In the genomic region with DNA sequence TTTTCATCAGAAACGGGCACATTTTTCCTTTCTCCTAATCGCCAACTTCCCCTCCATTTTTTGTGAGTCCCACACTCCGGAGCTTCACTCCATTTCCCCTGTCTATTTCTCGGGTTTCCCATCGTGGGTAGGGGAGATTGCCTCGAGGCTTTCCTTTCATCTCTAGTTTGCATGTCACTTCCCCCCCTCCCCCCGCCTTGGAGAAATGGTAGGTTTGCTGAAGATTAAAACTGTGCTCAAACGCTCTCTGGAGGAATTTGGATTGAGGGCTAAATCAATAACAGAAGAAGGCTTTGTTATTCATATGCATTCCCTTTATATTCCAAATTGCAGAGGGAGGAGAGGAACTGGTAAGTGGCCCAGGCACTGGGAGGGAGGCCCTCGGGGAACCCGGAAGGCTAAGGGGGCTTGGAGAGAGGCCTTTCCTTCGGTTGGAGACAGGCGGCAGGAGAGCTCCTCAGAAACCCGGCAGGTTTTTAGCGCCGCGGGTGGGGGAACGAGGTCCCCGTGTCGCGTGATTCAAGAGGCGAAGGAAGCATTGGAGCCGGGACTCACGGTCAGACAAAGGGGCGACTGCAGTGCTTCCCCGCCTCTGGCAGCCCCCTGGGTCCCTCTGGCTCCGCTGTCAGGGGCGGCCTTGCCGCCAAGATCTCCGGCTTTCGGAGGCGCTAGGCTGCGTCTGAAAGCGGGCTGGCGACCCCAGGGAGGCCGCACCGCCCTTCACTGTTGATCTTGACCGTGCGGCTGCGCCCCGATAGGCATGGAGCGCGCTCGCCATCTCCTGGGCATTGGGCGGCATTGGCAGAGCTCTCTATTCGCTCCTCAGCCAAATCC, we compare ENCODE assay signal across 1 cellular context.
TF ChIP-seq lines count a peak whose summit lies in the region.

No MANE protein-coding gene starts in this region.

TF ChIP-seq in HEK293, 187 proteins besides CTCF, POLR2A, EP300 and RAD21 (continued from another document and continues in another):
- TF ChIP-seq, protein P1, sequence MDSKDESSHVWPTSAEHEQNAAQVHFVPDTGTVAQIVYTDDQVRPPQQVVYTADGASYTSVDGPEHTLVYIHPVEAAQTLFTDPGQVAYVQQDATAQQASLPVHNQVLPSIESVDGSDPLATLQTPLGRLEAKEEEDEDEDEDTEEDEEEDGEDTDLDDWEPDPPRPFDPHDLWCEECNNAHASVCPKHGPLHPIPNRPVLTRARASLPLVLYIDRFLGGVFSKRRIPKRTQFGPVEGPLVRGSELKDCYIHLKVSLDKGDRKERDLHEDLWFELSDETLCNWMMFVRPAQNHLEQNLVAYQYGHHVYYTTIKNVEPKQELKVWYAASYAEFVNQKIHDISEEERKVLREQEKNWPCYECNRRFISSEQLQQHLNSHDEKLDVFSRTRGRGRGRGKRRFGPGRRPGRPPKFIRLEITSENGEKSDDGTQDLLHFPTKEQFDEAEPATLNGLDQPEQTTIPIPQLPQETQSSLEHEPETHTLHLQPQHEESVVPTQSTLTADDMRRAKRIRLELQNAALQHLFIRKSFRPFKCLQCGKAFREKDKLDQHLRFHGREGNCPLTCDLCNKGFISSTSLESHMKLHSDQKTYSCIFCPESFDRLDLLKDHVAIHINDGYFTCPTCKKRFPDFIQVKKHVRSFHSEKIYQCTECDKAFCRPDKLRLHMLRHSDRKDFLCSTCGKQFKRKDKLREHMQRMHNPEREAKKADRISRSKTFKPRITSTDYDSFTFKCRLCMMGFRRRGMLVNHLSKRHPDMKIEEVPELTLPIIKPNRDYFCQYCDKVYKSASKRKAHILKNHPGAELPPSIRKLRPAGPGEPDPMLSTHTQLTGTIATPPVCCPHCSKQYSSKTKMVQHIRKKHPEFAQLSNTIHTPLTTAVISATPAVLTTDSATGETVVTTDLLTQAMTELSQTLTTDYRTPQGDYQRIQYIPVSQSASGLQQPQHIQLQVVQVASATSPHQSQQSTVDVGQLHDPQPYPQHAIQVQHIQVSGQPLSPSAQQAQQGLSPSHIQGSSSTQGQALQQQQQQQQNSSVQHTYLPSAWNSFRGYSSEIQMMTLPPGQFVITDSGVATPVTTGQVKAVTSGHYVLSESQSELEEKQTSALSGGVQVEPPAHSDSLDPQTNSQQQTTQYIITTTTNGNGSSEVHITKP (tag by site-specific recombination; IDR thresholded peaks at IDR 0.05): peak; percentile 57
- TF ChIP-seq ZSCAN16 (tag by site-specific recombination; IDR thresholded peaks at IDR 0.05) (peak; percentile 22; the same call in 1 of the 2 replicates), ZEB2 (tag by site-specific recombination; IDR thresholded peaks at IDR 0.05) (0 out of 2 replicates have a peak, but pooled peaks have one; percentile 31), ZBTB48 (tag by site-specific recombination; IDR thresholded peaks at IDR 0.05) (peak; percentile 51), ZNF501 (tag by site-specific recombination; IDR thresholded peaks at IDR 0.05) (0 out of 2 replicates have a peak, but pooled peaks have one; percentile 42), BCL11A (tag by site-specific recombination; IDR thresholded peaks at IDR 0.05; ENCODE audit: low read depth) (0 out of 2 replicates have a peak, but pooled peaks have one; percentile 40), ZNF610 (tag by site-specific recombination; IDR thresholded peaks at IDR 0.05; ENCODE audit: borderline replicate concordance) (0 out of 2 replicates have a peak, but pooled peaks have one; percentile 37), SP7 (tag by site-specific recombination; IDR thresholded peaks at IDR 0.05) (peak; percentile 27; the same call in 1 of the 2 replicates), GLIS2 (tag by site-specific recombination; IDR thresholded peaks at IDR 0.05) (peak; percentile 95), ZNF660 (tag by site-specific recombination; IDR thresholded peaks at IDR 0.05) (peak; percentile 74; the same call in 1 of the 2 replicates), ZNF76 (tag by site-specific recombination; IDR thresholded peaks at IDR 0.05; ENCODE audit: borderline replicate concordance, low read depth) (no peak), ZNF394 (tag by site-specific recombination; IDR thresholded peaks at IDR 0.05; ENCODE audit: borderline replicate concordance) (peak; percentile 20; the same call in 1 of the 2 replicates), ZBTB7A (tag by site-specific recombination; IDR thresholded peaks at IDR 0.05; ENCODE audit: low read depth) (0 out of 2 replicates have a peak, but pooled peaks have one; percentile 56), KLF1 (tag by site-specific recombination; IDR thresholded peaks at IDR 0.05) (0 out of 2 replicates have a peak, but pooled peaks have one; percentile 15), ZNF843 (tag by site-specific recombination; IDR thresholded peaks at IDR 0.05) (no peak), ZFP3 (tag by site-specific recombination; IDR thresholded peaks at IDR 0.05; ENCODE audit: low read depth) (no peak)
- TF ChIP-seq, protein P2, sequence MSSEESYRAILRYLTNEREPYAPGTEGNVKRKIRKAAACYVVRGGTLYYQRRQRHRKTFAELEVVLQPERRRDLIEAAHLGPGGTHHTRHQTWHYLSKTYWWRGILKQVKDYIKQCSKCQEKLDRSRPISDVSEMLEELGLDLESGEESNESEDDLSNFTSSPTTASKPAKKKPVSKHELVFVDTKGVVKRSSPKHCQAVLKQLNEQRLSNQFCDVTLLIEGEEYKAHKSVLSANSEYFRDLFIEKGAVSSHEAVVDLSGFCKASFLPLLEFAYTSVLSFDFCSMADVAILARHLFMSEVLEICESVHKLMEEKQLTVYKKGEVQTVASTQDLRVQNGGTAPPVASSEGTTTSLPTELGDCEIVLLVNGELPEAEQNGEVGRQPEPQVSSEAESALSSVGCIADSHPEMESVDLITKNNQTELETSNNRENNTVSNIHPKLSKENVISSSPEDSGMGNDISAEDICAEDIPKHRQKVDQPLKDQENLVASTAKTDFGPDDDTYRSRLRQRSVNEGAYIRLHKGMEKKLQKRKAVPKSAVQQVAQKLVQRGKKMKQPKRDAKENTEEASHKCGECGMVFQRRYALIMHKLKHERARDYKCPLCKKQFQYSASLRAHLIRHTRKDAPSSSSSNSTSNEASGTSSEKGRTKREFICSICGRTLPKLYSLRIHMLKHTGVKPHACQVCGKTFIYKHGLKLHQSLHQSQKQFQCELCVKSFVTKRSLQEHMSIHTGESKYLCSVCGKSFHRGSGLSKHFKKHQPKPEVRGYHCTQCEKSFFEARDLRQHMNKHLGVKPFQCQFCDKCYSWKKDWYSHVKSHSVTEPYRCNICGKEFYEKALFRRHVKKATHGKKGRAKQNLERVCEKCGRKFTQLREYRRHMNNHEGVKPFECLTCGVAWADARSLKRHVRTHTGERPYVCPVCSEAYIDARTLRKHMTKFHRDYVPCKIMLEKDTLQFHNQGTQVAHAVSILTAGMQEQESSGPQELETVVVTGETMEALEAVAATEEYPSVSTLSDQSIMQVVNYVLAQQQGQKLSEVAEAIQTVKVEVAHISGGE (tag by site-specific recombination; conservative IDR thresholded peaks at IDR 0.05; ENCODE audit: low read depth): no peak
- TF ChIP-seq, protein P3, sequence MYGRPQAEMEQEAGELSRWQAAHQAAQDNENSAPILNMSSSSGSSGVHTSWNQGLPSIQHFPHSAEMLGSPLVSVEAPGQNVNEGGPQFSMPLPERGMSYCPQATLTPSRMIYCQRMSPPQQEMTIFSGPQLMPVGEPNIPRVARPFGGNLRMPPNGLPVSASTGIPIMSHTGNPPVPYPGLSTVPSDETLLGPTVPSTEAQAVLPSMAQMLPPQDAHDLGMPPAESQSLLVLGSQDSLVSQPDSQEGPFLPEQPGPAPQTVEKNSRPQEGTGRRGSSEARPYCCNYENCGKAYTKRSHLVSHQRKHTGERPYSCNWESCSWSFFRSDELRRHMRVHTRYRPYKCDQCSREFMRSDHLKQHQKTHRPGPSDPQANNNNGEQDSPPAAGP (tag by site-specific recombination; IDR thresholded peaks at IDR 0.05): peak; percentile 31; the same call in 1 of the 2 replicates
- TF ChIP-seq, protein P4, sequence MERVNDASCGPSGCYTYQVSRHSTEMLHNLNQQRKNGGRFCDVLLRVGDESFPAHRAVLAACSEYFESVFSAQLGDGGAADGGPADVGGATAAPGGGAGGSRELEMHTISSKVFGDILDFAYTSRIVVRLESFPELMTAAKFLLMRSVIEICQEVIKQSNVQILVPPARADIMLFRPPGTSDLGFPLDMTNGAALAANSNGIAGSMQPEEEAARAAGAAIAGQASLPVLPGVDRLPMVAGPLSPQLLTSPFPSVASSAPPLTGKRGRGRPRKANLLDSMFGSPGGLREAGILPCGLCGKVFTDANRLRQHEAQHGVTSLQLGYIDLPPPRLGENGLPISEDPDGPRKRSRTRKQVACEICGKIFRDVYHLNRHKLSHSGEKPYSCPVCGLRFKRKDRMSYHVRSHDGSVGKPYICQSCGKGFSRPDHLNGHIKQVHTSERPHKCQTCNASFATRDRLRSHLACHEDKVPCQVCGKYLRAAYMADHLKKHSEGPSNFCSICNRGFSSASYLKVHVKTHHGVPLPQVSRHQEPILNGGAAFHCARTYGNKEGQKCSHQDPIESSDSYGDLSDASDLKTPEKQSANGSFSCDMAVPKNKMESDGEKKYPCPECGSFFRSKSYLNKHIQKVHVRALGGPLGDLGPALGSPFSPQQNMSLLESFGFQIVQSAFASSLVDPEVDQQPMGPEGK (tag by site-specific recombination; IDR thresholded peaks at IDR 0.05): peak; percentile 52; the same call in 1 of the 2 replicates
- TF ChIP-seq, protein P5, sequence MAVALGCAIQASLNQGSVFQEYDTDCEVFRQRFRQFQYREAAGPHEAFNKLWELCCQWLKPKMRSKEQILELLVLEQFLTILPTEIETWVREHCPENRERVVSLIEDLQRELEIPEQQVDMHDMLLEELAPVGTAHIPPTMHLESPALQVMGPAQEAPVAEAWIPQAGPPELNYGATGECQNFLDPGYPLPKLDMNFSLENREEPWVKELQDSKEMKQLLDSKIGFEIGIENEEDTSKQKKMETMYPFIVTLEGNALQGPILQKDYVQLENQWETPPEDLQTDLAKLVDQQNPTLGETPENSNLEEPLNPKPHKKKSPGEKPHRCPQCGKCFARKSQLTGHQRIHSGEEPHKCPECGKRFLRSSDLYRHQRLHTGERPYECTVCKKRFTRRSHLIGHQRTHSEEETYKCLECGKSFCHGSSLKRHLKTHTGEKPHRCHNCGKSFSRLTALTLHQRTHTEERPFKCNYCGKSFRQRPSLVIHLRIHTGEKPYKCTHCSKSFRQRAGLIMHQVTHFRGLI (tag by site-specific recombination; IDR thresholded peaks at IDR 0.05): no peak
- TF ChIP-seq, protein P6, sequence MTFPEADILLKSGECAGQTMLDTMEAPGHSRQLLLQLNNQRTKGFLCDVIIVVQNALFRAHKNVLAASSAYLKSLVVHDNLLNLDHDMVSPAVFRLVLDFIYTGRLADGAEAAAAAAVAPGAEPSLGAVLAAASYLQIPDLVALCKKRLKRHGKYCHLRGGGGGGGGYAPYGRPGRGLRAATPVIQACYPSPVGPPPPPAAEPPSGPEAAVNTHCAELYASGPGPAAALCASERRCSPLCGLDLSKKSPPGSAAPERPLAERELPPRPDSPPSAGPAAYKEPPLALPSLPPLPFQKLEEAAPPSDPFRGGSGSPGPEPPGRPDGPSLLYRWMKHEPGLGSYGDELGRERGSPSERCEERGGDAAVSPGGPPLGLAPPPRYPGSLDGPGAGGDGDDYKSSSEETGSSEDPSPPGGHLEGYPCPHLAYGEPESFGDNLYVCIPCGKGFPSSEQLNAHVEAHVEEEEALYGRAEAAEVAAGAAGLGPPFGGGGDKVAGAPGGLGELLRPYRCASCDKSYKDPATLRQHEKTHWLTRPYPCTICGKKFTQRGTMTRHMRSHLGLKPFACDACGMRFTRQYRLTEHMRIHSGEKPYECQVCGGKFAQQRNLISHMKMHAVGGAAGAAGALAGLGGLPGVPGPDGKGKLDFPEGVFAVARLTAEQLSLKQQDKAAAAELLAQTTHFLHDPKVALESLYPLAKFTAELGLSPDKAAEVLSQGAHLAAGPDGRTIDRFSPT (tag by site-specific recombination; IDR thresholded peaks at IDR 0.05): peak; percentile 38; the same call in 1 of the 2 replicates
- TF ChIP-seq, protein P7, sequence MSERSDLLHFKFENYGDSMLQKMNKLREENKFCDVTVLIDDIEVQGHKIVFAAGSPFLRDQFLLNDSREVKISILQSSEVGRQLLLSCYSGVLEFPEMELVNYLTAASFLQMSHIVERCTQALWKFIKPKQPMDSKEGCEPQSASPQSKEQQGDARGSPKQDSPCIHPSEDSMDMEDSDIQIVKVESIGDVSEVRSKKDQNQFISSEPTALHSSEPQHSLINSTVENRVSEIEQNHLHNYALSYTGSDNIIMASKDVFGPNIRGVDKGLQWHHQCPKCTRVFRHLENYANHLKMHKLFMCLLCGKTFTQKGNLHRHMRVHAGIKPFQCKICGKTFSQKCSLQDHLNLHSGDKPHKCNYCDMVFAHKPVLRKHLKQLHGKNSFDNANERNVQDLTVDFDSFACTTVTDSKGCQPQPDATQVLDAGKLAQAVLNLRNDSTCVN (tag by site-specific recombination; optimal IDR thresholded peaks at IDR 0.05): peak; percentile 51
- TF ChIP-seq, protein P8, sequence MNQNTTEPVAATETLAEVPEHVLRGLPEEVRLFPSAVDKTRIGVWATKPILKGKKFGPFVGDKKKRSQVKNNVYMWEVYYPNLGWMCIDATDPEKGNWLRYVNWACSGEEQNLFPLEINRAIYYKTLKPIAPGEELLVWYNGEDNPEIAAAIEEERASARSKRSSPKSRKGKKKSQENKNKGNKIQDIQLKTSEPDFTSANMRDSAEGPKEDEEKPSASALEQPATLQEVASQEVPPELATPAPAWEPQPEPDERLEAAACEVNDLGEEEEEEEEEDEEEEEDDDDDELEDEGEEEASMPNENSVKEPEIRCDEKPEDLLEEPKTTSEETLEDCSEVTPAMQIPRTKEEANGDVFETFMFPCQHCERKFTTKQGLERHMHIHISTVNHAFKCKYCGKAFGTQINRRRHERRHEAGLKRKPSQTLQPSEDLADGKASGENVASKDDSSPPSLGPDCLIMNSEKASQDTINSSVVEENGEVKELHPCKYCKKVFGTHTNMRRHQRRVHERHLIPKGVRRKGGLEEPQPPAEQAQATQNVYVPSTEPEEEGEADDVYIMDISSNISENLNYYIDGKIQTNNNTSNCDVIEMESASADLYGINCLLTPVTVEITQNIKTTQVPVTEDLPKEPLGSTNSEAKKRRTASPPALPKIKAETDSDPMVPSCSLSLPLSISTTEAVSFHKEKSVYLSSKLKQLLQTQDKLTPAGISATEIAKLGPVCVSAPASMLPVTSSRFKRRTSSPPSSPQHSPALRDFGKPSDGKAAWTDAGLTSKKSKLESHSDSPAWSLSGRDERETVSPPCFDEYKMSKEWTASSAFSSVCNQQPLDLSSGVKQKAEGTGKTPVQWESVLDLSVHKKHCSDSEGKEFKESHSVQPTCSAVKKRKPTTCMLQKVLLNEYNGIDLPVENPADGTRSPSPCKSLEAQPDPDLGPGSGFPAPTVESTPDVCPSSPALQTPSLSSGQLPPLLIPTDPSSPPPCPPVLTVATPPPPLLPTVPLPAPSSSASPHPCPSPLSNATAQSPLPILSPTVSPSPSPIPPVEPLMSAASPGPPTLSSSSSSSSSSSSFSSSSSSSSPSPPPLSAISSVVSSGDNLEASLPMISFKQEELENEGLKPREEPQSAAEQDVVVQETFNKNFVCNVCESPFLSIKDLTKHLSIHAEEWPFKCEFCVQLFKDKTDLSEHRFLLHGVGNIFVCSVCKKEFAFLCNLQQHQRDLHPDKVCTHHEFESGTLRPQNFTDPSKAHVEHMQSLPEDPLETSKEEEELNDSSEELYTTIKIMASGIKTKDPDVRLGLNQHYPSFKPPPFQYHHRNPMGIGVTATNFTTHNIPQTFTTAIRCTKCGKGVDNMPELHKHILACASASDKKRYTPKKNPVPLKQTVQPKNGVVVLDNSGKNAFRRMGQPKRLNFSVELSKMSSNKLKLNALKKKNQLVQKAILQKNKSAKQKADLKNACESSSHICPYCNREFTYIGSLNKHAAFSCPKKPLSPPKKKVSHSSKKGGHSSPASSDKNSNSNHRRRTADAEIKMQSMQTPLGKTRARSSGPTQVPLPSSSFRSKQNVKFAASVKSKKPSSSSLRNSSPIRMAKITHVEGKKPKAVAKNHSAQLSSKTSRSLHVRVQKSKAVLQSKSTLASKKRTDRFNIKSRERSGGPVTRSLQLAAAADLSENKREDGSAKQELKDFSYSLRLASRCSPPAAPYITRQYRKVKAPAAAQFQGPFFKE (tag by site-specific recombination; IDR thresholded peaks at IDR 0.05; ENCODE audit: borderline replicate concordance): no peak
